In genomic region chr9:129944501-129945116, GRCh38 we compare ENCODE assay signal across 9 cellular contexts.
DNase-seq lines count a peak whose midpoint lies in the region; ATAC-seq, FAIRE-seq and TF ChIP-seq lines count a peak whose summit lies in the region.
"Had no signal": no experiment of that assay in that cellular context is flagged by ENCODE, and none has a peak within 500 bp of the region (broad histone marks: within the 10 kb centered on the region; RNA-seq: fewer than 3 reads in every experiment).

No MANE protein-coding gene starts in this region.

- peak overlapping the region in 1 of 2 donors; percentile 5 for H3K9ac ChIP-seq in colonic mucosa (ENCODE audit: low read depth in 2 of 2, low read length in 2 of 2)
- H3K9ac ChIP-seq: parathyroid adenoma had no signal

- peaks cover 34% of the 10 kb centered on the region for H3K4me1 Mint-ChIP-seq in T-helper 17 cell

- H3K4me3 ChIP-seq in DOHH2 (ENCODE audit: low read length) (no peak overlapping the region), colonic mucosa (no peak overlapping the region)

- peak overlapping the region; percentile 33 for H3K4me3 Mint-ChIP-seq in T-helper 17 cell

- peak in 2 of 3 donors; percentile 30 to 33 for DNase-seq in T-helper 17 cell
- no peak for DNase-seq in colonic mucosa
- peak; percentile 27 for DNase-seq in stimulated activated CD4-positive, alpha-beta T cell treated with anti-CD3 and anti-CD28 coated beads, Interleukin-2, amount 100 ng/mL, for 4 hours (ENCODE audit: low read depth)
- DNase-seq in OCI-M2 (lab: John Stamatoyannopoulos, UW; ENCODE audit: unreplicated experiment), result no peak
- DNase-seq in SW480 (ENCODE audit: low spot score), result no peak
- no peak for DNase-seq in urothelium cell line (ENCODE audit: low spot score)

- H3K4me2 ChIP-seq in DOHH2 (ENCODE audit: low read length), result no peak overlapping the region

- no peaks in the 10 kb centered on the region for H3K9me2 ChIP-seq in DOHH2 (replicated peaks; ENCODE audit: control insufficient read depth, low read length)

- no peak for FAIRE-seq in urothelium cell line (lab: Jason Lieb, UNC)

- H3K27me3 Mint-ChIP-seq in T-helper 17 cell, result no peaks in the 10 kb centered on the region

- H3F3A ChIP-seq in DOHH2 (ENCODE audit: control insufficient read depth, insufficient read depth), result peaks cover 11% of the 10 kb centered on the region

- H3K4me1 ChIP-seq in DOHH2 (ENCODE audit: control insufficient read depth, low read length) (peaks cover 42% of the 10 kb centered on the region), colonic mucosa (no peaks in the 10 kb centered on the region)
- H3K4me1 ChIP-seq: parathyroid adenoma had no signal

- intact Hi-C loops in colonic mucosa (cut with DNase I), result no loop called here

- no peak for TF ChIP-seq CTCF in DOHH2 (IDR thresholded peaks at IDR 0.05; ENCODE audit: low read depth, low read length, poor library complexity, severe bottlenecking)
- TF ChIP-seq CTCF in colonic mucosa (IDR thresholded peaks at IDR 0.05), result no peak

- peak overlapping the region; percentile 98 for H3K27ac Mint-ChIP-seq in T-helper 17 cell

- H3K36me3 ChIP-seq in DOHH2 (ENCODE audit: control insufficient read depth, low read length), result peaks cover 58% of the 10 kb centered on the region
- no peaks in the 10 kb centered on the region for H3K36me3 ChIP-seq in colonic mucosa

- ATAC-seq in T-helper 17 cell (peak; percentile 95), GM18511 (IDR thresholded peaks at IDR 0.05; ENCODE audit: unreplicated experiment) (no peak)

- peaks cover 13% of the 10 kb centered on the region; the same call in 1 of the 2 replicates for H3K9me3 ChIP-seq in DOHH2 (ENCODE audit: control insufficient read depth, insufficient read depth, low read length)
- peaks cover 4% of the 10 kb centered on the region for H3K9me3 ChIP-seq in T-helper 17 cell (ENCODE audit: control insufficient read depth, low read length, poor library complexity, severe bottlenecking)
- no peaks in the 10 kb centered on the region for H3K9me3 ChIP-seq in colonic mucosa

- H4K20me1 ChIP-seq in DOHH2 (ENCODE audit: control insufficient read depth, insufficient read depth, low read depth, low read length), result no peaks in the 10 kb centered on the region

- H3K27ac ChIP-seq in DOHH2 (ENCODE audit: low read depth, low read length) (peak overlapping the region; percentile 67), colonic mucosa (peak overlapping the region; percentile 35)

- H3K27me3 ChIP-seq in DOHH2 (ENCODE audit: control insufficient read depth, low read length) (no peaks in the 10 kb centered on the region), colonic mucosa (no peaks in the 10 kb centered on the region)

- H3K79me2 ChIP-seq in DOHH2 (ENCODE audit: control insufficient read depth, low read length), result peaks cover 5% of the 10 kb centered on the region; the same call in 1 of the 2 replicates
- H3K79me2 ChIP-seq: parathyroid adenoma had no signal

- H3K36me3 Mint-ChIP-seq in T-helper 17 cell (ENCODE audit: low read depth), result peaks cover 2% of the 10 kb centered on the region

Comparison
In these comparisons a context has a peak if more than half of its experiments do, and no peak if none do; other contexts are left out.
1. DNase-seq: peak in T-helper 17 cell (2 of 3) and stimulated activated CD4-positive, alpha-beta T cell treated with anti-CD3 and anti-CD28 coated beads, Interleukin-2, amount 100 ng/mL, for 4 hours (single experiment); none in colonic mucosa (single experiment), OCI-M2 (single experiment), SW480 (single experiment) and urothelium cell line (single experiment).